ENCODE assay signal across 24 cellular contexts in genomic region chr16:7431723-7432122, GRCh38.
A peak's percentile ranks its signal among the peaks of the same experiment; 100 is the strongest.
DNase-seq lines count a peak whose midpoint lies in the region; ATAC-seq and TF ChIP-seq lines count a peak whose summit lies in the region.
"Had no signal": no experiment of that assay in that cellular context is flagged by ENCODE, and none has a peak within 500 bp of the region (broad histone marks: within the 10 kb centered on the region; RNA-seq: fewer than 3 reads in every experiment).

No MANE protein-coding gene starts in this region.

- no peak overlapping the region for H4K91ac ChIP-seq in H9 (ENCODE audit: insufficient read length, low read depth, low read length)

- no peak overlapping the region for H2BK20ac ChIP-seq in H9 (ENCODE audit: low read depth, low read length, poor library complexity, severe bottlenecking)

- H3K14ac ChIP-seq in H9 (ENCODE audit: insufficient read depth, low read length), result no peak overlapping the region

- no peak for ATAC-seq in activated CD8-positive, alpha-beta T cell treated with anti-CD3 and anti-CD28 coated beads for 36 hours
- no peak for ATAC-seq in GM23338

- no peak overlapping the region for H3K4ac ChIP-seq in H9 (ENCODE audit: low read depth, low read length)
- H3K4ac ChIP-seq in mesendoderm (ENCODE audit: low read depth, low read length), result no peak overlapping the region

- H3K4me1 Mint-ChIP-seq in H9 (peaks cover 12 to 22% of the 10 kb centered on the region in 2 experiments), endodermal cell (peaks cover 22% of the 10 kb centered on the region), GM23338 (peaks cover 18% of the 10 kb centered on the region)
- H3K4me1 Mint-ChIP-seq in activated CD8-positive, alpha-beta T cell treated with anti-CD3 and anti-CD28 coated beads for 36 hours (ENCODE audit: low read depth), result no peaks in the 10 kb centered on the region
- H3K4me1 Mint-ChIP-seq: CD14-positive monocyte; CD4-positive, alpha-beta memory T cell; CD4-positive, CD25-positive, alpha-beta regulatory T cell; CD8-positive, alpha-beta memory T cell had no signal

- H3K23ac ChIP-seq in H9 (ENCODE audit: insufficient read length, low read depth, low read length) (no peak overlapping the region), mesendoderm (ENCODE audit: low read length) (no peak overlapping the region)

- H2BK12ac ChIP-seq in H9 (ENCODE audit: insufficient read length, low read depth, low read length), result no peak overlapping the region

- H3K18ac ChIP-seq in H9 (ENCODE audit: insufficient read length, low read depth, low read length) (no peak overlapping the region), mesendoderm (ENCODE audit: low read length) (no peak overlapping the region)

- peak; percentile 52 for DNase-seq in ELF-1 (ENCODE audit: low read depth, low spot score)
- DNase-seq in H9, result peak; percentile 28
- DNase-seq in endodermal cell, result peak; percentile 86
- DNase-seq in mesendoderm, result peak; percentile 60
- no peak for DNase-seq in activated CD8-positive, alpha-beta T cell treated with anti-CD3 and anti-CD28 coated beads for 36 hours
- DNase-seq in SJCRH30, result no peak
- DNase-seq in GM23338 (ENCODE audit: low spot score), result no peak
- DNase-seq: 8988T; ACHN; BE2C; C1 segment of cervical spinal cord; CD4-positive, alpha-beta memory T cell; CD4-positive, CD25-positive, alpha-beta regulatory T cell; CD8-positive, alpha-beta memory T cell; COR-L47; DMS 273 treated with DMSO at 0.1 percent for 48 hours; DMS153; DMS53; DMS79; DND-41; EL; GF-D8 had no signal

- no peaks in the 10 kb centered on the region for H3K79me1 ChIP-seq in H9 (ENCODE audit: insufficient read depth, low read depth, low read length, poor library complexity, severe bottlenecking)
- H3K79me1 ChIP-seq in mesendoderm (ENCODE audit: low read length), result no peaks in the 10 kb centered on the region

- H2BK15ac ChIP-seq in H9 (ENCODE audit: low read depth, low read length) (0 out of 2 replicates have a peak overlapping the region, but pooled peaks have one; percentile 77), mesendoderm (replicated peaks; ENCODE audit: low read depth) (no peak overlapping the region)

- no peaks in the 10 kb centered on the region for H3K79me2 ChIP-seq in H9 (ENCODE audit: insufficient read depth, low read length)
- H3K79me2 ChIP-seq in mesendoderm (ENCODE audit: control insufficient read depth, insufficient read depth, low read length), result no peaks in the 10 kb centered on the region
- H3K79me2 ChIP-seq in GM23338 (replicated peaks; ENCODE audit: insufficient read depth), result no peaks in the 10 kb centered on the region

- H3K4me2 ChIP-seq in H9 (ENCODE audit: insufficient read depth, insufficient read length, low read length) (no peak overlapping the region), mesendoderm (ENCODE audit: low read length) (no peak overlapping the region), GM23338 (no peak overlapping the region)
- H3K4me2 ChIP-seq: BLaER1 had no signal

- POLR2A ChIA-PET in activated CD8-positive, alpha-beta T cell treated with anti-CD3 and anti-CD28 coated beads for 36 hours (lab: Charles Lee), result no interaction called here

- peaks cover 3% of the 10 kb centered on the region for H3K23me2 ChIP-seq in H9 (ENCODE audit: insufficient read length, low read depth, low read length, poor library complexity, severe bottlenecking)

- H3K27ac Mint-ChIP-seq in H9 (peak overlapping the region in 1 of 3 experiments; percentile 86; a peak in 1 of 7 replicates), endodermal cell (no peak overlapping the region), GM23338 (no peak overlapping the region)
- no peak overlapping the region for H3K27ac Mint-ChIP-seq in activated CD8-positive, alpha-beta T cell treated with anti-CD3 and anti-CD28 coated beads for 36 hours
- H3K27ac Mint-ChIP-seq: CD14-positive monocyte; CD4-positive, alpha-beta memory T cell; CD4-positive, CD25-positive, alpha-beta regulatory T cell; CD8-positive, alpha-beta memory T cell had no signal

- intact Hi-C loops in activated CD8-positive, alpha-beta T cell treated with anti-CD3 and anti-CD28 coated beads for 36 hours (cut with micrococcal nuclease), result no loop called here

- no peak overlapping the region for H2BK5ac ChIP-seq in H9 (ENCODE audit: insufficient read length, low read length)
- H2BK5ac ChIP-seq in mesendoderm (ENCODE audit: low read length), result peak overlapping the region; percentile 24

- WGBS in H9 (ENCODE audit: extremely low coverage, insufficient read length, low lambda C conversion rate), result no CpG with 5 or more reads among the region's 2 CpGs
- 93 to 100% methylated on average over 2 of the region's 2 CpGs for WGBS in endodermal cell (ENCODE audit: insufficient coverage in 1 of 2, insufficient read length in 1 of 2), 2 experiments
- WGBS in mesendoderm (ENCODE audit: extremely low coverage, insufficient coverage, low lambda C conversion rate), result no CpG with 5 or more reads among the region's 2 CpGs

- H3K27me3 Mint-ChIP-seq in H9 (ENCODE audit: low read depth) (no peaks in the 10 kb centered on the region), endodermal cell (ENCODE audit: insufficient read depth) (no peaks in the 10 kb centered on the region), GM23338 (ENCODE audit: insufficient read depth, low read depth, poor library complexity) (no peaks in the 10 kb centered on the region)
- H3K27me3 Mint-ChIP-seq in activated CD8-positive, alpha-beta T cell treated with anti-CD3 and anti-CD28 coated beads for 36 hours, result no peaks in the 10 kb centered on the region
- H3K27me3 Mint-ChIP-seq: CD4-positive, alpha-beta memory T cell; CD4-positive, CD25-positive, alpha-beta regulatory T cell; CD8-positive, alpha-beta memory T cell had no signal

- no peak overlapping the region for H3K27ac ChIP-seq in H9 (ENCODE audit: insufficient read length, low read depth, low read length)
- H3K27ac ChIP-seq in endodermal cell (ENCODE audit: low read depth, low read length), result no peak overlapping the region
- peak overlapping the region; percentile 33 for H3K27ac ChIP-seq in mesendoderm (ENCODE audit: low read depth, low read length)
- H3K27ac ChIP-seq in SJCRH30, result no peak overlapping the region
- H3K27ac ChIP-seq in GM23338 (ENCODE audit: low read depth), result no peak overlapping the region
- H3K27ac ChIP-seq: BLaER1 had no signal

- no peaks in the 10 kb centered on the region for H3K9me2 ChIP-seq in GM23338 (ENCODE audit: insufficient read depth)

- peaks cover 0 to 2% of the 10 kb centered on the region in 2 experiments; a peak in 1 of 5 replicates for H3K9me3 Mint-ChIP-seq in H9
- no peaks in the 10 kb centered on the region for H3K9me3 Mint-ChIP-seq in endodermal cell
- peaks cover 10% of the 10 kb centered on the region for H3K9me3 Mint-ChIP-seq in activated CD8-positive, alpha-beta T cell treated with anti-CD3 and anti-CD28 coated beads for 36 hours
- peaks cover 11% of the 10 kb centered on the region; the same call in 2 of the 3 replicates for H3K9me3 Mint-ChIP-seq in GM23338

- H3K4me1 ChIP-seq in H9 (ENCODE audit: insufficient read depth, low read length), result peaks cover 5% of the 10 kb centered on the region; the same call in 1 of the 2 replicates
- no peaks in the 10 kb centered on the region for H3K4me1 ChIP-seq in endodermal cell (ENCODE audit: control insufficient read depth, insufficient read depth, low read length)
- H3K4me1 ChIP-seq in mesendoderm (ENCODE audit: control insufficient read depth, low read depth, low read length), result peaks cover 11% of the 10 kb centered on the region
- H3K4me1 ChIP-seq in SJCRH30, result no peaks in the 10 kb centered on the region
- no peaks in the 10 kb centered on the region; the same call in 1 of the 2 replicates for H3K4me1 ChIP-seq in GM23338 (ENCODE audit: insufficient read depth)
- H3K4me1 ChIP-seq: BE2C, BLaER1 had no signal

- CTCF ChIA-PET in activated CD8-positive, alpha-beta T cell treated with anti-CD3 and anti-CD28 coated beads for 36 hours (lab: Charles Lee), result no interaction called here

- H3K4me3 Mint-ChIP-seq in H9 (no peak overlapping the region), endodermal cell (no peak overlapping the region), GM23338 (no peak overlapping the region)
- H3K4me3 Mint-ChIP-seq in activated CD8-positive, alpha-beta T cell treated with anti-CD3 and anti-CD28 coated beads for 36 hours, result no peak overlapping the region
- H3K4me3 Mint-ChIP-seq: CD14-positive monocyte; CD4-positive, alpha-beta memory T cell; CD4-positive, CD25-positive, alpha-beta regulatory T cell; CD8-positive, alpha-beta memory T cell had no signal

- H3K36me3 ChIP-seq in endodermal cell (ENCODE audit: control insufficient read depth, insufficient read depth, low read length) (no peaks in the 10 kb centered on the region), mesendoderm (ENCODE audit: control insufficient read depth, insufficient read depth, low read length) (no peaks in the 10 kb centered on the region), SJCRH30 (no peaks in the 10 kb centered on the region), GM23338 (ENCODE audit: insufficient read depth) (no peaks in the 10 kb centered on the region)
- H3K36me3 ChIP-seq: BE2C, BLaER1 had no signal

- H3K4me3 ChIP-seq in endodermal cell (ENCODE audit: low read length) (no peak overlapping the region), mesendoderm (ENCODE audit: low read length) (no peak overlapping the region), SJCRH30 (no peak overlapping the region), GM23338 (no peak overlapping the region)
- H3K4me3 ChIP-seq: BLaER1 had no signal

- H3F3A ChIP-seq in GM23338 (replicated peaks; ENCODE audit: low read depth), result no peaks in the 10 kb centered on the region

- H3K9ac ChIP-seq in H9 (ENCODE audit: extremely low read depth, insufficient read length, low read length), result no peak overlapping the region
- H3K9ac ChIP-seq in endodermal cell (ENCODE audit: extremely low read depth, low read length, poor library complexity, severe bottlenecking), result no peak overlapping the region
- no peak overlapping the region for H3K9ac ChIP-seq in mesendoderm (ENCODE audit: low read length)
- H3K9ac ChIP-seq: BLaER1 had no signal

- no peaks in the 10 kb centered on the region for H3K27me3 ChIP-seq in H9 (ENCODE audit: insufficient read depth, low read length)
- no peaks in the 10 kb centered on the region for H3K27me3 ChIP-seq in endodermal cell (ENCODE audit: control insufficient read depth, insufficient read depth, low read length, poor library complexity, severe bottlenecking)
- no peaks in the 10 kb centered on the region for H3K27me3 ChIP-seq in mesendoderm (ENCODE audit: insufficient read depth, low read length, poor library complexity)
- no peaks in the 10 kb centered on the region for H3K27me3 ChIP-seq in SJCRH30
- H3K27me3 ChIP-seq in GM23338 (ENCODE audit: insufficient read depth), result no peaks in the 10 kb centered on the region
- H3K27me3 ChIP-seq: BE2C, BLaER1 had no signal

- no peak overlapping the region for H4K5ac ChIP-seq in H9 (ENCODE audit: insufficient read length, low read depth, low read length)
- no peak overlapping the region for H4K5ac ChIP-seq in mesendoderm (ENCODE audit: low read length)

- TF ChIP-seq CTCF in H9 (conservative IDR thresholded peaks at IDR 0.05) (no peak), endodermal cell (conservative IDR thresholded peaks at IDR 0.05) (no peak), GM23338 (conservative IDR thresholded peaks at IDR 0.05; ENCODE audit: low read depth in 2 of 2) (no peak)
- no peak for TF ChIP-seq CTCF in activated CD8-positive, alpha-beta T cell treated with anti-CD3 and anti-CD28 coated beads for 36 hours (IDR thresholded peaks at IDR 0.05)

- H3K36me3 Mint-ChIP-seq in H9 (ENCODE audit: insufficient read depth in 1 of 3, low read depth in 3 of 3), result no peaks in the 10 kb centered on the region
- no peaks in the 10 kb centered on the region for H3K36me3 Mint-ChIP-seq in endodermal cell (ENCODE audit: low read depth)
- H3K36me3 Mint-ChIP-seq in activated CD8-positive, alpha-beta T cell treated with anti-CD3 and anti-CD28 coated beads for 36 hours (ENCODE audit: low read depth), result no peaks in the 10 kb centered on the region
- no peaks in the 10 kb centered on the region for H3K36me3 Mint-ChIP-seq in GM23338 (ENCODE audit: low read depth)
- H3K36me3 Mint-ChIP-seq: CD14-positive monocyte; CD4-positive, CD25-positive, alpha-beta regulatory T cell; CD8-positive, alpha-beta memory T cell had no signal

- H4K8ac ChIP-seq in H9 (replicated peaks; ENCODE audit: insufficient read length, low read depth, low read length) (no peak overlapping the region), mesendoderm (ENCODE audit: low read depth, low read length) (no peak overlapping the region)

- H4K20me1 ChIP-seq in H9 (ENCODE audit: control insufficient read depth, insufficient read depth, insufficient read length), result no peaks in the 10 kb centered on the region
- H4K20me1 ChIP-seq in GM23338 (replicated peaks; ENCODE audit: insufficient read depth), result no peaks in the 10 kb centered on the region
- H4K20me1 ChIP-seq: BLaER1 had no signal

- H2AFZ ChIP-seq in H9 (ENCODE audit: low read length) (no peak overlapping the region), GM23338 (no peak overlapping the region)

- no peak overlapping the region for H3K56ac ChIP-seq in H9 (ENCODE audit: insufficient read length, low read depth, low read length)
- H3K56ac ChIP-seq in mesendoderm (ENCODE audit: low read length), result peak overlapping the region; percentile 4

- no peak overlapping the region for H2BK120ac ChIP-seq in H9 (ENCODE audit: low read depth, low read length, poor library complexity, severe bottlenecking)
- H2BK120ac ChIP-seq in mesendoderm (ENCODE audit: low read depth, low read length), result no peak overlapping the region

- H2AK5ac ChIP-seq in H9 (ENCODE audit: insufficient read length, low read length) (no peak overlapping the region), mesendoderm (ENCODE audit: low read length) (no peak overlapping the region)

- H3K9me3 ChIP-seq in H9 (ENCODE audit: control insufficient read depth, low read depth, low read length) (no peaks in the 10 kb centered on the region), endodermal cell (ENCODE audit: control insufficient read depth, low read length) (no peaks in the 10 kb centered on the region), SJCRH30 (replicated peaks) (no peaks in the 10 kb centered on the region)
- H3K9me3 ChIP-seq: BE2C, BLaER1 had no signal

- H3T11ph ChIP-seq in H9 (ENCODE audit: low read length), result no peak overlapping the region

Comparison
In these comparisons a context has a peak if more than half of its experiments do, and no peak if none do; other contexts are left out.
1. DNase-seq: peak in ELF-1 (single experiment), H9 (single experiment), endodermal cell (single experiment) and mesendoderm (single experiment); none in activated CD8-positive, alpha-beta T cell treated with anti-CD3 and anti-CD28 coated beads for 36 hours (single experiment), SJCRH30 (0 of 2) and GM23338 (single experiment).